1 cellular context compared by ENCODE assay signal in genomic region chr3:28320981-28321380, GRCh38.
TF ChIP-seq lines count a peak whose summit lies in the region.

No MANE protein-coding gene starts in this region.

TF ChIP-seq in HepG2, 621 proteins besides CTCF, POLR2A, EP300 and RAD21 (continued from another document and continues in another):
- TF ChIP-seq ARID5B (CRISPR knock-in tag; IDR thresholded peaks at IDR 0.05), result peak; percentile 78
- TF ChIP-seq ZNF644 (CRISPR knock-in tag; IDR thresholded peaks at IDR 0.05; ENCODE audit: low read depth), result peak; percentile 43; the same call in 1 of the 2 replicates
- TF ChIP-seq CBX2 (IDR thresholded peaks at IDR 0.05; ENCODE audit: low read depth, low read length), result no peak
- TF ChIP-seq CBX2 (CRISPR knock-in tag; IDR thresholded peaks at IDR 0.05; ENCODE audit: low read depth), result no peak
- TF ChIP-seq FOXA3 (CRISPR knock-in tag; IDR thresholded peaks at IDR 0.05), result peak; percentile 60
- peak; percentile 80 for TF ChIP-seq POGZ (CRISPR knock-in tag; IDR thresholded peaks at IDR 0.05)
- no peak for TF ChIP-seq ZNF891 (CRISPR knock-in tag; IDR thresholded peaks at IDR 0.05)
- TF ChIP-seq ZNF512 (CRISPR knock-in tag; IDR thresholded peaks at IDR 0.05), result no peak
- no peak for TF ChIP-seq FOXC1 (CRISPR knock-in tag; IDR thresholded peaks at IDR 0.05; ENCODE audit: borderline replicate concordance)
- no peak for TF ChIP-seq ZNF354B (CRISPR knock-in tag; IDR thresholded peaks at IDR 0.05)
- TF ChIP-seq AFF4 (CRISPR knock-in tag; IDR thresholded peaks at IDR 0.05), result no peak
- TF ChIP-seq PRMT3 (CRISPR knock-in tag; IDR thresholded peaks at IDR 0.05; ENCODE audit: borderline replicate concordance, low read depth), result no peak
- TF ChIP-seq GFI1 (CRISPR knock-in tag; IDR thresholded peaks at IDR 0.05; ENCODE audit: borderline replicate concordance), result 0 out of 2 replicates have a peak, but pooled peaks have one; percentile 32
- TF ChIP-seq ZZZ3 (CRISPR knock-in tag; IDR thresholded peaks at IDR 0.05; ENCODE audit: borderline replicate concordance), result no peak
- TF ChIP-seq ZNF136 (CRISPR knock-in tag; IDR thresholded peaks at IDR 0.05; ENCODE audit: low read depth), result no peak
- TF ChIP-seq ZNF251 (CRISPR knock-in tag; IDR thresholded peaks at IDR 0.05), result no peak
- no peak for TF ChIP-seq ZNF274 (CRISPR knock-in tag; IDR thresholded peaks at IDR 0.05)
- no peak for TF ChIP-seq GLMP (CRISPR knock-in tag; IDR thresholded peaks at IDR 0.05; ENCODE audit: borderline replicate concordance)
- no peak for TF ChIP-seq EEA1 (CRISPR knock-in tag; IDR thresholded peaks at IDR 0.05; ENCODE audit: borderline replicate concordance)
- TF ChIP-seq ZNF605 (CRISPR knock-in tag; IDR thresholded peaks at IDR 0.05), result no peak
- TF ChIP-seq BCL6 (CRISPR knock-in tag; IDR thresholded peaks at IDR 0.05), result peak; percentile 98
- no peak for TF ChIP-seq KDM2A (CRISPR knock-in tag; IDR thresholded peaks at IDR 0.05; ENCODE audit: borderline replicate concordance, low read depth)
- peak; percentile 80 for TF ChIP-seq TCF7 (IDR thresholded peaks at IDR 0.05; ENCODE audit: low read depth)
- TF ChIP-seq ZBTB10 (CRISPR knock-in tag; IDR thresholded peaks at IDR 0.05; ENCODE audit: borderline replicate concordance), result no peak
- TF ChIP-seq SNAPC4 (CRISPR knock-in tag; IDR thresholded peaks at IDR 0.05), result no peak
- TF ChIP-seq ZNF550 (CRISPR knock-in tag; IDR thresholded peaks at IDR 0.05; ENCODE audit: borderline replicate concordance), result no peak
- TF ChIP-seq RXRB (CRISPR knock-in tag; IDR thresholded peaks at IDR 0.05; ENCODE audit: borderline replicate concordance), result 0 out of 2 replicates have a peak, but pooled peaks have one; percentile 29
- no peak for TF ChIP-seq ZNF781 (CRISPR knock-in tag; IDR thresholded peaks at IDR 0.05; ENCODE audit: borderline replicate concordance, not compliant biosample characterization)
- TF ChIP-seq SNRNP70 (IDR thresholded peaks at IDR 0.05; ENCODE audit: low read depth, low read length), result no peak
- no peak for TF ChIP-seq PHF5A (CRISPR knock-in tag; IDR thresholded peaks at IDR 0.05; ENCODE audit: low read depth, unreplicated experiment)
- no peak for TF ChIP-seq ZNF563 (CRISPR knock-in tag; IDR thresholded peaks at IDR 0.05)
- TF ChIP-seq NFIC (IDR thresholded peaks at IDR 0.05; ENCODE audit: low read length), result peak; percentile 59; the same call in 1 of the 2 replicates
- TF ChIP-seq ZNF678 (CRISPR knock-in tag; IDR thresholded peaks at IDR 0.05), result no peak
- peak; percentile 38; the same call in 1 of the 2 replicates for TF ChIP-seq ZMYM4 (CRISPR knock-in tag; IDR thresholded peaks at IDR 0.05)
- TF ChIP-seq ZNF282 (IDR thresholded peaks at IDR 0.05; ENCODE audit: partially characterized antibody), result no peak
- no peak for TF ChIP-seq MAFG (CRISPR knock-in tag; IDR thresholded peaks at IDR 0.05)
- TF ChIP-seq SP4 (CRISPR knock-in tag; IDR thresholded peaks at IDR 0.05), result no peak
- no peak for TF ChIP-seq CAMTA2 (CRISPR knock-in tag; IDR thresholded peaks at IDR 0.05; ENCODE audit: borderline replicate concordance)
- TF ChIP-seq SRSF9 (IDR thresholded peaks at IDR 0.05; ENCODE audit: borderline replicate concordance, insufficient read depth, low read depth, low read length, poor library complexity, severe bottlenecking), result no peak
- no peak for TF ChIP-seq ZNF382 (CRISPR knock-in tag; IDR thresholded peaks at IDR 0.05; ENCODE audit: borderline replicate concordance)
- TF ChIP-seq HIC2 (CRISPR knock-in tag; IDR thresholded peaks at IDR 0.05; ENCODE audit: low read depth), result no peak
- TF ChIP-seq SOX6 (IDR thresholded peaks at IDR 0.05), result no peak
- TF ChIP-seq SOX6 (CRISPR knock-in tag; IDR thresholded peaks at IDR 0.05), result peak; percentile 68; the same call in 1 of the 2 replicates
- no peak for TF ChIP-seq ZNF562 (CRISPR knock-in tag; IDR thresholded peaks at IDR 0.05; ENCODE audit: borderline replicate concordance)
- peak; percentile 79 for TF ChIP-seq HNF4A (CRISPR knock-in tag; IDR thresholded peaks at IDR 0.05)
- TF ChIP-seq MAZ (IDR thresholded peaks at IDR 0.05; ENCODE audit: borderline replicate concordance, low read depth, low read length), result no peak
- no peak for TF ChIP-seq MAZ (CRISPR knock-in tag; IDR thresholded peaks at IDR 0.05; ENCODE audit: low read depth)
